Comparison of ENCODE assay signal across 29 cellular contexts in genomic region chr19:36097036-36097435, GRCh38. TPM values are rescaled to one million over a fixed set of nuclear protein-coding genes. Genes with fewer than 3 reads are reported as not detected.
DNase-seq lines count a peak whose midpoint lies in the region; ATAC-seq, FAIRE-seq and TF ChIP-seq lines count a peak whose summit lies in the region.
"Had no signal": no experiment of that assay in that cellular context is flagged by ENCODE, and none has a peak within 500 bp of the region (broad histone marks: within the 10 kb centered on the region; RNA-seq: fewer than 3 reads in every experiment).

No MANE protein-coding gene starts in this region.

- no peak overlapping the region for H3K9ac ChIP-seq in endothelial cell of umbilical vein (replicated peaks; ENCODE audit: extremely low read depth, insufficient read depth, low read length)
- H3K9ac ChIP-seq in neuronal stem cell (ENCODE audit: low read depth, low read length, poor library complexity), result no peak overlapping the region
- H3K9ac ChIP-seq: BLaER1 treated with 17β-estradiol and CSF1 and Interleukin-3, amounts not matched to agents 10 nM and 100 nM had no signal

- peak overlapping the region; percentile 10 to 72 for H3K27ac Mint-ChIP-seq in stimulated activated naive CD8-positive, alpha-beta T cell treated with anti-CD3 and anti-CD28 coated beads, Interleukin-15, amount 100 ng/mL, for 72 hours
- H3K27ac Mint-ChIP-seq in T-cell, result no peak overlapping the region
- H3K27ac Mint-ChIP-seq: activated naive CD4-positive, alpha-beta T cell treated with anti-CD3 and anti-CD28 coated beads for 36 hours; activated T-cell treated with anti-CD3 and anti-CD28 coated beads, Interleukin-2, amount 50 U/mL, for 24 hours; mesothelial cell of epicardium; nephron had no signal

- H4K91ac ChIP-seq in neuronal stem cell (ENCODE audit: low read depth, low read length, poor library complexity), result no peak overlapping the region

- TF ChIP-seq POLR2A in endothelial cell of umbilical vein (IDR thresholded peaks at IDR 0.05; ENCODE audit: low read depth, low read length) (no peak), tibial nerve (IDR thresholded peaks at IDR 0.05) (peak in 1 of 2 donors; percentile 20)

- dilution Hi-C loops in endothelial cell of umbilical vein (cut with MboI; ENCODE audit: extremely low pct_ligation_motif_present, low sequenced_read_pairs), result no loop called here

- no peak overlapping the region for H3K4me3 Mint-ChIP-seq in stimulated activated naive CD8-positive, alpha-beta T cell treated with anti-CD3 and anti-CD28 coated beads, Interleukin-15, amount 100 ng/mL, for 72 hours
- H3K4me3 Mint-ChIP-seq in T-cell, result no peak overlapping the region
- H3K4me3 Mint-ChIP-seq: activated naive CD4-positive, alpha-beta T cell treated with anti-CD3 and anti-CD28 coated beads for 36 hours; activated T-cell treated with anti-CD3 and anti-CD28 coated beads, Interleukin-2, amount 50 U/mL, for 24 hours; mesothelial cell of epicardium; nephron had no signal

- H2BK12ac ChIP-seq in neuronal stem cell (ENCODE audit: low read length), result no peak overlapping the region

- H2BK5ac ChIP-seq in neuronal stem cell (ENCODE audit: low read length), result no peak overlapping the region

- H3K9me3 ChIP-seq in endothelial cell of umbilical vein (replicated peaks; ENCODE audit: control insufficient read depth, insufficient read depth, low read length) (no peaks in the 10 kb centered on the region), neuronal stem cell (replicated peaks in 1 of 2; ENCODE audit: control insufficient read depth in 2 of 2, insufficient read depth in 1 of 2, low read depth in 1 of 2, low read length in 2 of 2) (no peaks in the 10 kb centered on the region), tibial nerve (no peaks in the 10 kb centered on the region)
- H3K9me3 ChIP-seq: ascending aorta; BLaER1 treated with 17β-estradiol and CSF1 and Interleukin-3, amounts not matched to agents 10 nM and 100 nM; esophagus squamous epithelium had no signal

- H3K27me3 ChIP-seq in endothelial cell of umbilical vein (ENCODE audit: control insufficient read depth in 2 of 2, insufficient read depth in 2 of 2, low read length in 2 of 2) (no peaks in the 10 kb centered on the region), neuronal stem cell (ENCODE audit: control insufficient read depth in 3 of 3, insufficient read depth in 3 of 3, low read depth in 1 of 3, low read length in 3 of 3) (no peaks in the 10 kb centered on the region), tibial nerve (no peaks in the 10 kb centered on the region)
- H3K27me3 ChIP-seq: ascending aorta; BLaER1 treated with 17β-estradiol and CSF1 and Interleukin-3, amounts not matched to agents 10 nM and 100 nM; esophagus squamous epithelium had no signal

- no peak for FAIRE-seq in endothelial cell of umbilical vein (lab: Jason Lieb, UNC)
- FAIRE-seq: urothelium cell line had no signal

- H2AFZ ChIP-seq in endothelial cell of umbilical vein (ENCODE audit: low read depth, low read length), result no peak overlapping the region
- no peak overlapping the region for H2AFZ ChIP-seq in neuronal stem cell (ENCODE audit: low read length)

- no peaks in the 10 kb centered on the region for H3K9me1 ChIP-seq in endothelial cell of umbilical vein (replicated peaks; ENCODE audit: control insufficient read depth, extremely low read depth, insufficient read depth, low read length)

- H4K20me1 ChIP-seq in endothelial cell of umbilical vein (replicated peaks; ENCODE audit: control insufficient read depth, extremely low read depth, insufficient read depth, low read length), result no peaks in the 10 kb centered on the region

- no peak overlapping the region for H3K18ac ChIP-seq in neuronal stem cell (ENCODE audit: low read length)

- no peak overlapping the region for H3K27ac ChIP-seq in endothelial cell of umbilical vein (ENCODE audit: insufficient read depth, low read depth, low read length)
- peak overlapping the region; percentile 43 for H3K27ac ChIP-seq in neuronal stem cell (replicated peaks; ENCODE audit: low read length)
- H3K27ac ChIP-seq in tibial nerve, result peak overlapping the region; percentile 56 to 94 (median 79)
- H3K27ac ChIP-seq: ascending aorta; BLaER1 treated with 17β-estradiol and CSF1 and Interleukin-3, amounts not matched to agents 10 nM and 100 nM; esophagus squamous epithelium had no signal

- no peaks in the 10 kb centered on the region for H3K79me2 ChIP-seq in endothelial cell of umbilical vein (ENCODE audit: control insufficient read depth, insufficient read depth, low read length)

- H2BK15ac ChIP-seq in neuronal stem cell (ENCODE audit: low read length), result no peak overlapping the region

- no CpG with 5 or more reads among the region's 6 CpGs for WGBS in neuronal stem cell (ENCODE audit: extremely low coverage in 2 of 2, insufficient read length in 2 of 2, insufficient replicate concordance in 1 of 2), 2 donors
- 48 to 53% methylated on average over 6 of the region's 6 CpGs for WGBS in tibial nerve, 2 donors

- H3K4me2 ChIP-seq in endothelial cell of umbilical vein (ENCODE audit: insufficient read depth, low read length) (no peak overlapping the region), neuronal stem cell (ENCODE audit: insufficient read depth, low read length, poor library complexity, severe bottlenecking) (no peak overlapping the region)
- H3K4me2 ChIP-seq: BLaER1 treated with 17β-estradiol and CSF1 and Interleukin-3, amounts not matched to agents 10 nM and 100 nM; smooth muscle cell had no signal

- BruUV-seq in endothelial cell of umbilical vein (replicated peaks; lab: Mats Ljungman, UMichigan), result no TSS peak

- no peak overlapping the region for H2AK5ac ChIP-seq in neuronal stem cell (ENCODE audit: low read depth, low read length)

- H3K36me3 Mint-ChIP-seq in T-cell, result no peaks in the 10 kb centered on the region
- H3K36me3 Mint-ChIP-seq: mesothelial cell of epicardium had no signal

- intact Hi-C loops in endothelial cell of umbilical vein (cut with micrococcal nuclease), result no loop called here

- no peak overlapping the region for H3K14ac ChIP-seq in neuronal stem cell (ENCODE audit: low read length)

- peaks cover 2% of the 10 kb centered on the region for H3K79me1 ChIP-seq in neuronal stem cell (ENCODE audit: low read depth, low read length)

- CTCF ChIA-PET in endothelial cell of umbilical vein (lab: Charles Lee) (no interaction called here), T-cell (lab: Charles Lee) (no interaction called here)

- POLR2A ChIA-PET in endothelial cell of umbilical vein (lab: Charles Lee), result interaction anchor here (0.7 kb wide), 1 partner anchor 36 kb away, joined by 6 read pairs; no protein-coding TSS in a partner anchor
- POLR2A ChIA-PET in T-cell (lab: Charles Lee), result no interaction called here

- no peak overlapping the region for H2BK120ac ChIP-seq in neuronal stem cell (ENCODE audit: low read depth, low read length)

- H3K4ac ChIP-seq in neuronal stem cell (ENCODE audit: low read length), result no peak overlapping the region

- no peak for ATAC-seq in stimulated activated naive CD8-positive, alpha-beta T cell treated with anti-CD3 and anti-CD28 coated beads, Interleukin-15, amount 100 ng/mL, for 72 hours
- ATAC-seq in stimulated activated naive CD8-positive, alpha-beta T cell treated with anti-CD3 and anti-CD28 coated beads, Interleukin-15, Interleukin-2, amounts not matched to agents 100 U/mL and 50 U/mL, for 24 hours, result no peak
- ATAC-seq in T-cell (replicated peaks in 1 of 4), result no peak
- ATAC-seq: left lobe of liver had no signal

- no peak overlapping the region for H3K23ac ChIP-seq in neuronal stem cell (ENCODE audit: low read depth, low read length, poor library complexity)

- H3K4me1 Mint-ChIP-seq in stimulated activated naive CD8-positive, alpha-beta T cell treated with anti-CD3 and anti-CD28 coated beads, Interleukin-15, amount 100 ng/mL, for 72 hours, result peaks cover 21% of the 10 kb centered on the region
- peaks cover 0 to 13% (median 10%) of the 10 kb centered on the region in 3 donors for H3K4me1 Mint-ChIP-seq in T-cell
- H3K4me1 Mint-ChIP-seq: mesothelial cell of epicardium, nephron had no signal

- H3K27me3 Mint-ChIP-seq in stimulated activated naive CD8-positive, alpha-beta T cell treated with anti-CD3 and anti-CD28 coated beads, Interleukin-15, amount 100 ng/mL, for 72 hours, result no peaks in the 10 kb centered on the region
- H3K27me3 Mint-ChIP-seq in T-cell, result no peaks in the 10 kb centered on the region
- H3K27me3 Mint-ChIP-seq: activated T-cell treated with anti-CD3 and anti-CD28 coated beads, Interleukin-2, amount 50 U/mL, for 24 hours had no signal

- H3K36me3 ChIP-seq in endothelial cell of umbilical vein (ENCODE audit: control insufficient read depth in 2 of 2, extremely low read depth in 1 of 2, insufficient read depth in 2 of 2, low read length in 2 of 2) (peaks cover 3% of the 10 kb centered on the region in 2 experiments), neuronal stem cell (replicated peaks in 1 of 2; ENCODE audit: control insufficient read depth in 2 of 2, insufficient read depth in 2 of 2, low read length in 2 of 2) (peaks cover 42 to 92% of the 10 kb centered on the region in 2 donors), tibial nerve (no peaks in the 10 kb centered on the region)
- H3K36me3 ChIP-seq: ascending aorta, esophagus squamous epithelium had no signal

- DNase-seq in stimulated activated naive CD8-positive, alpha-beta T cell treated with anti-CD3 and anti-CD28 coated beads, Interleukin-15, amount 100 ng/mL, for 72 hours, result no peak
- no peak for DNase-seq in stimulated activated naive CD8-positive, alpha-beta T cell treated with anti-CD3 and anti-CD28 coated beads, Interleukin-15, Interleukin-2, amounts not matched to agents 100 U/mL and 50 U/mL, for 24 hours
- DNase-seq in endothelial cell of umbilical vein (ENCODE audit: low read depth, low spot score) (peak; percentile 11), neuronal stem cell (ENCODE audit: low spot score) (no peak), tibial nerve (ENCODE audit: low spot score in 2 of 2) (no peak), COR-L47 (lab: John Stamatoyannopoulos, UW) (no peak), T-cell (no peak), GM19238 (ENCODE audit: insufficient read length, low spot score) (no peak)
- DNase-seq: activated CD8-positive, alpha-beta memory T cell treated with anti-CD3 and anti-CD28 coated beads for 24 hours; activated naive CD4-positive, alpha-beta T cell treated with anti-CD3 and anti-CD28 coated beads for 36 hours; activated T-cell treated with anti-CD3 and anti-CD28 coated beads, Interleukin-2, amount 50 U/mL, for 24 hours; effector memory CD4-positive, alpha-beta T cell; EL; esophagus squamous epithelium; glutamatergic neuron; GOT3; NCI-H187 treated with DMSO at 0.1 percent for 48 hours; NCI-H2227 treated with DMSO at 0.1 percent for 48 hours; NCI-H774; stimulated activated naive CD4-positive, alpha-beta T cell treated with Interleukin-2 at 50 U/mL for 16 hours; SW 1271 had no signal

- H3K4me1 ChIP-seq in endothelial cell of umbilical vein (ENCODE audit: control insufficient read depth, extremely low read depth, insufficient read depth, low read length) (no peaks in the 10 kb centered on the region), neuronal stem cell (ENCODE audit: control insufficient read depth in 2 of 2, insufficient read depth in 1 of 2, low read depth in 1 of 2, low read length in 2 of 2) (peaks cover 0 to 8% of the 10 kb centered on the region in 2 donors), tibial nerve (peaks cover 0 to 34% (median 5%) of the 10 kb centered on the region in 4 donors)
- H3K4me1 ChIP-seq: ascending aorta had no signal

- TF ChIP-seq CTCF in endothelial cell of umbilical vein (IDR thresholded peaks at IDR 0.05; ENCODE audit: extremely low read depth in 1 of 2, insufficient read depth in 1 of 2, low read depth in 1 of 2, low read length in 2 of 2) (no peak), tibial nerve (IDR thresholded peaks at IDR 0.05) (no peak)

- H3K4me3 ChIP-seq in endothelial cell of umbilical vein (replicated peaks in 1 of 3; ENCODE audit: insufficient read depth in 1 of 3, low read depth in 1 of 3, low read length in 3 of 3), result no peak overlapping the region
- no peak overlapping the region for H3K4me3 ChIP-seq in neuronal stem cell (ENCODE audit: low read length in 2 of 2)
- no peak overlapping the region for H3K4me3 ChIP-seq in tibial nerve
- H3K4me3 ChIP-seq: ascending aorta; BLaER1 treated with 17β-estradiol and CSF1 and Interleukin-3, amounts not matched to agents 10 nM and 100 nM; esophagus squamous epithelium; smooth muscle cell had no signal

- no peak overlapping the region for H4K8ac ChIP-seq in neuronal stem cell (ENCODE audit: low read depth, low read length)

- peak; percentile 60 to 79 for TF ChIP-seq EP300 in tibial nerve (IDR thresholded peaks at IDR 0.05)

- no peaks in the 10 kb centered on the region for H3K9me3 Mint-ChIP-seq in stimulated activated naive CD8-positive, alpha-beta T cell treated with anti-CD3 and anti-CD28 coated beads, Interleukin-15, amount 100 ng/mL, for 72 hours
- no peaks in the 10 kb centered on the region for H3K9me3 Mint-ChIP-seq in T-cell
- H3K9me3 Mint-ChIP-seq: activated naive CD4-positive, alpha-beta T cell treated with anti-CD3 and anti-CD28 coated beads for 36 hours; activated T-cell treated with anti-CD3 and anti-CD28 coated beads, Interleukin-2, amount 50 U/mL, for 24 hours; mesothelial cell of epicardium; nephron had no signal

RNA-seq across cellular contexts. Expression of gene OVOL3, which starts 13.9 kb away (rescaled TPM):
- not detected in 2 replicates for total RNA-seq in endothelial cell of umbilical vein
- polyA plus RNA-seq in endothelial cell of umbilical vein, result not detected in 2 replicates
- not detected in 2 replicates for polyA plus RNA-seq in endothelial cell of umbilical vein (2011; cell fraction: cytosol; rRNA removed)
- not detected in 2 replicates for polyA plus RNA-seq in endothelial cell of umbilical vein (2011; cell fraction: nucleus; rRNA removed)
- not detected in 2 replicates for polyA plus RNA-seq in endothelial cell of umbilical vein (2012)
- not detected in 2 replicates for polyA minus RNA-seq in endothelial cell of umbilical vein
- not detected for polyA minus RNA-seq in endothelial cell of umbilical vein (2011; cell fraction: cytosol; rRNA and poly(A)+ RNA removed)
- polyA minus RNA-seq in endothelial cell of umbilical vein (2011; cell fraction: nucleus; rRNA and poly(A)+ RNA removed), result not detected in 2 replicates
- polyA plus RNA-seq in neuronal stem cell (2013, experiment 1 of 2), result 0.13 TPM
- 0.07 TPM for polyA plus RNA-seq in neuronal stem cell (2013, experiment 2 of 2)
- total RNA-seq in tibial nerve, result not detected
- total RNA-seq in T-cell, result not detected
- total RNA-seq: activated naive CD4-positive, alpha-beta T cell treated with anti-CD3 and anti-CD28 coated beads for 36 hours; ascending aorta; esophagus squamous epithelium; left lobe of liver; mesothelial cell of epicardium; pulmonary artery endothelial cell; smooth muscle cell had no signal
- polyA plus RNA-seq: smooth muscle cell had no signal

RNA-seq across cellular contexts. Expression of gene POLR2I, which starts 17.6 kb away (rescaled TPM):
- total RNA-seq in endothelial cell of umbilical vein, result 63.3 and 64.8 TPM in 2 replicates
- 53.0 and 89.7 TPM in 2 replicates for polyA plus RNA-seq in endothelial cell of umbilical vein
- polyA plus RNA-seq in endothelial cell of umbilical vein (2011; cell fraction: cytosol; rRNA removed), result 48.2 and 76.5 TPM in 2 replicates
- 21.2 and 24.8 TPM in 2 replicates for polyA plus RNA-seq in endothelial cell of umbilical vein (2011; cell fraction: nucleus; rRNA removed)
- polyA plus RNA-seq in endothelial cell of umbilical vein (2012), result 118 and 122 TPM in 2 replicates
- 92.3 and 118 TPM in 2 replicates for polyA minus RNA-seq in endothelial cell of umbilical vein
- polyA minus RNA-seq in endothelial cell of umbilical vein (2011; cell fraction: cytosol; rRNA and poly(A)+ RNA removed), result 159 TPM
- polyA minus RNA-seq in endothelial cell of umbilical vein (2011; cell fraction: nucleus; rRNA and poly(A)+ RNA removed), result 22.9 and 27.1 TPM in 2 replicates
- polyA plus RNA-seq in neuronal stem cell (2013, experiment 1 of 2), result 186 TPM
- polyA plus RNA-seq in neuronal stem cell (2013, experiment 2 of 2), result 182 TPM
- 10 to 100 TPM; 54.2 to 98.4 (median 77.4) TPM for total RNA-seq in tibial nerve
- 10 to 100 TPM; 27.4 to 54.8 (median 50.7) TPM for total RNA-seq in T-cell

RNA-seq across cellular contexts. Expression of gene TBCB, which starts 18.2 kb away (rescaled TPM):
- total RNA-seq in endothelial cell of umbilical vein, result 178 and 190 TPM in 2 replicates
- 363 and 364 TPM in 2 replicates for polyA plus RNA-seq in endothelial cell of umbilical vein
- 252 and 263 TPM in 2 replicates for polyA plus RNA-seq in endothelial cell of umbilical vein (2011; cell fraction: cytosol; rRNA removed)
- polyA plus RNA-seq in endothelial cell of umbilical vein (2011; cell fraction: nucleus; rRNA removed), result 142 and 143 TPM in 2 replicates
- polyA plus RNA-seq in endothelial cell of umbilical vein (2012), result 295 and 325 TPM in 2 replicates
- polyA minus RNA-seq in endothelial cell of umbilical vein, result 134 and 161 TPM in 2 replicates
- polyA minus RNA-seq in endothelial cell of umbilical vein (2011; cell fraction: cytosol; rRNA and poly(A)+ RNA removed), result 60.9 TPM
- 25.8 and 27.2 TPM in 2 replicates for polyA minus RNA-seq in endothelial cell of umbilical vein (2011; cell fraction: nucleus; rRNA and poly(A)+ RNA removed)
- 314 TPM for polyA plus RNA-seq in neuronal stem cell (2013, experiment 1 of 2)
- 323 TPM for polyA plus RNA-seq in neuronal stem cell (2013, experiment 2 of 2)
- total RNA-seq in tibial nerve, result 100 to 1,000 TPM; 183 to 254 (median 225) TPM
- total RNA-seq in T-cell, result 100 to 1,000 TPM; 111 to 179 (median 150) TPM

RNA-seq across cellular contexts. Expression of gene WDR62, which starts 42.3 kb away (rescaled TPM):
- total RNA-seq in endothelial cell of umbilical vein (12.1 and 13.4 TPM in 2 replicates), tibial nerve (1 to 10 TPM in 2 of 4 donors, under 1 TPM in 2; 0.42 to 2.1 (median 1.4) TPM), T-cell (1 to 10 TPM; 1.3 to 3.3 (median 2.2) TPM)
- polyA plus RNA-seq in endothelial cell of umbilical vein, result 8.0 and 8.7 TPM in 2 replicates
- polyA plus RNA-seq in endothelial cell of umbilical vein (2011; cell fraction: cytosol; rRNA removed), result 6.9 and 7.3 TPM in 2 replicates
- polyA plus RNA-seq in endothelial cell of umbilical vein (2011; cell fraction: nucleus; rRNA removed), result 26.6 and 29.4 TPM in 2 replicates
- 4.0 and 6.9 TPM in 2 replicates for polyA plus RNA-seq in endothelial cell of umbilical vein (2012)
- polyA minus RNA-seq in endothelial cell of umbilical vein, result 8.5 and 12.9 TPM in 2 replicates
- 12.1 TPM for polyA minus RNA-seq in endothelial cell of umbilical vein (2011; cell fraction: cytosol; rRNA and poly(A)+ RNA removed)
- polyA minus RNA-seq in endothelial cell of umbilical vein (2011; cell fraction: nucleus; rRNA and poly(A)+ RNA removed), result 10.0 and 15.3 TPM in 2 replicates
- polyA plus RNA-seq in neuronal stem cell (2013, experiment 1 of 2), result 14.6 TPM
- polyA plus RNA-seq in neuronal stem cell (2013, experiment 2 of 2), result 14.1 TPM
- total RNA-seq: ascending aorta had no signal

RNA-seq across cellular contexts. Expression of gene CAPNS1, which starts 42.8 kb away (rescaled TPM):
- total RNA-seq in endothelial cell of umbilical vein, result 722 and 777 TPM in 2 replicates
- 1,095 and 1,235 TPM in 2 replicates for polyA plus RNA-seq in endothelial cell of umbilical vein
- polyA plus RNA-seq in endothelial cell of umbilical vein (2011; cell fraction: cytosol; rRNA removed), result 597 and 686 TPM in 2 replicates
- polyA plus RNA-seq in endothelial cell of umbilical vein (2011; cell fraction: nucleus; rRNA removed), result 283 and 291 TPM in 2 replicates
- 944 and 949 TPM in 2 replicates for polyA plus RNA-seq in endothelial cell of umbilical vein (2012)
- polyA minus RNA-seq in endothelial cell of umbilical vein, result 761 and 795 TPM in 2 replicates
- polyA minus RNA-seq in endothelial cell of umbilical vein (2011; cell fraction: cytosol; rRNA and poly(A)+ RNA removed), result 344 TPM
- polyA minus RNA-seq in endothelial cell of umbilical vein (2011; cell fraction: nucleus; rRNA and poly(A)+ RNA removed), result 98.2 and 103 TPM in 2 replicates
- polyA plus RNA-seq in neuronal stem cell (2013, experiment 1 of 2), result 305 TPM
- 308 TPM for polyA plus RNA-seq in neuronal stem cell (2013, experiment 2 of 2)
- total RNA-seq in tibial nerve, result 100 to 1,000 TPM; 179 to 235 (median 213) TPM
- 100 to 1,000 TPM; 214 to 339 (median 308) TPM for total RNA-seq in T-cell

Comparison
In these comparisons a context has a peak if more than half of its experiments do, and no peak if none do; other contexts are left out.
1. H3K27ac Mint-ChIP-seq: peak in stimulated activated naive CD8-positive, alpha-beta T cell treated with anti-CD3 and anti-CD28 coated beads, Interleukin-15, amount 100 ng/mL, for 72 hours (2 of 2); none in T-cell (0 of 2).